Comparison of ENCODE assay signal across 23 cellular contexts in genomic region chr2:224883700-224884099, GRCh38.
DNase-seq lines count a peak whose midpoint lies in the region; ATAC-seq, FAIRE-seq and TF ChIP-seq lines count a peak whose summit lies in the region.
"Had no signal": no experiment of that assay in that cellular context is flagged by ENCODE, and none has a peak within 500 bp of the region (broad histone marks: within the 10 kb centered on the region; RNA-seq: fewer than 3 reads in every experiment).

No MANE protein-coding gene starts in this region.

- H3K9me3 ChIP-seq in Karpas-422 (ENCODE audit: low read length) (no peaks in the 10 kb centered on the region), endothelial cell of umbilical vein (replicated peaks; ENCODE audit: control insufficient read depth, insufficient read depth, low read length) (no peaks in the 10 kb centered on the region), OCI-LY7 (ENCODE audit: low read length) (no peaks in the 10 kb centered on the region)
- H3K9me3 ChIP-seq: colonic mucosa, ovary, right atrium auricular region, transverse colon had no signal

- POLR2A ChIA-PET in endothelial cell of umbilical vein (lab: Charles Lee), result no interaction called here
- POLR2A ChIA-PET in OCI-LY7 (lab: Charles Lee), result interaction anchor here (0.6 to 1.7 kb wide), 2 partner anchors 9 to 45 kb away, joined by 3 to 5 read pairs; no protein-coding TSS in a partner anchor

- H3K9ac ChIP-seq in Karpas-422 (ENCODE audit: low read length), result no peak overlapping the region
- H3K9ac ChIP-seq in endothelial cell of umbilical vein (replicated peaks; ENCODE audit: extremely low read depth, insufficient read depth, low read length), result peak overlapping the region; percentile 3

- intact Hi-C loops in endothelial cell of umbilical vein (cut with micrococcal nuclease) (loop anchor here (2.0 kb wide), 2 partner anchors 55 to 119 kb away; no protein-coding TSS in a partner anchor), OCI-LY7 (cut with micrococcal nuclease; ENCODE audit: unreplicated experiment) (no loop called here)

- H3K9me3 Mint-ChIP-seq in activated T-cell treated with anti-CD3 and anti-CD28 coated beads, Interleukin-2, amount 50 U/mL, for 72 hours, result no peaks in the 10 kb centered on the region
- H3K9me3 Mint-ChIP-seq in stimulated activated memory B cell treated with anti-CD40 and anti-IgM and Interleukin-4, amounts not matched to agents 10 μg/mL and 1 μg/mL and 100 μg/mL, for 72 hours, result no peaks in the 10 kb centered on the region

- H3K4me1 Mint-ChIP-seq in activated T-cell treated with anti-CD3 and anti-CD28 coated beads, Interleukin-2, amount 50 U/mL, for 72 hours (ENCODE audit: low read depth), result peaks cover 71% of the 10 kb centered on the region
- H3K4me1 Mint-ChIP-seq in stimulated activated memory B cell treated with anti-CD40 and anti-IgM and Interleukin-4, amounts not matched to agents 10 μg/mL and 1 μg/mL and 100 μg/mL, for 72 hours, result peaks cover 47% of the 10 kb centered on the region

- no peak for FAIRE-seq in endothelial cell of umbilical vein (lab: Jason Lieb, UNC)

- H3K4me1 ChIP-seq in Karpas-422 (ENCODE audit: low read length), result no peaks in the 10 kb centered on the region
- H3K4me1 ChIP-seq in endothelial cell of umbilical vein (ENCODE audit: control insufficient read depth, extremely low read depth, insufficient read depth, low read length), result peaks cover 28% of the 10 kb centered on the region
- H3K4me1 ChIP-seq in OCI-LY7 (ENCODE audit: insufficient read depth, low read length, poor library complexity, severe bottlenecking), result no peaks in the 10 kb centered on the region
- H3K4me1 ChIP-seq: colonic mucosa, right atrium auricular region had no signal

- no peaks in the 10 kb centered on the region for H3K27me3 Mint-ChIP-seq in activated T-cell treated with anti-CD3 and anti-CD28 coated beads, Interleukin-2, amount 50 U/mL, for 72 hours (ENCODE audit: low read depth)
- no peaks in the 10 kb centered on the region for H3K27me3 Mint-ChIP-seq in stimulated activated memory B cell treated with anti-CD40 and anti-IgM and Interleukin-4, amounts not matched to agents 10 μg/mL and 1 μg/mL and 100 μg/mL, for 72 hours

- peak overlapping the region; percentile 88 for H3K27ac Mint-ChIP-seq in activated T-cell treated with anti-CD3 and anti-CD28 coated beads, Interleukin-2, amount 50 U/mL, for 72 hours
- peak overlapping the region; percentile 60 for H3K27ac Mint-ChIP-seq in stimulated activated memory B cell treated with anti-CD40 and anti-IgM and Interleukin-4, amounts not matched to agents 10 μg/mL and 1 μg/mL and 100 μg/mL, for 72 hours

- no peaks in the 10 kb centered on the region for H3K9me1 ChIP-seq in endothelial cell of umbilical vein (replicated peaks; ENCODE audit: control insufficient read depth, extremely low read depth, insufficient read depth, low read length)

- no peaks in the 10 kb centered on the region for H3K36me3 ChIP-seq in Karpas-422 (ENCODE audit: insufficient read depth, low read length)
- H3K36me3 ChIP-seq in endothelial cell of umbilical vein (ENCODE audit: control insufficient read depth in 2 of 2, extremely low read depth in 1 of 2, insufficient read depth in 2 of 2, low read length in 2 of 2), result peaks cover 0 to 3% of the 10 kb centered on the region in 2 experiments
- H3K36me3 ChIP-seq in OCI-LY7 (ENCODE audit: insufficient read depth, low read length), result peaks cover 87% of the 10 kb centered on the region
- H3K36me3 ChIP-seq: colonic mucosa, ovary, right atrium auricular region, transverse colon had no signal

- H3K4me3 Mint-ChIP-seq in activated T-cell treated with anti-CD3 and anti-CD28 coated beads, Interleukin-2, amount 50 U/mL, for 72 hours, result peak overlapping the region in 1 of 2 donors; percentile 61
- no peak overlapping the region for H3K4me3 Mint-ChIP-seq in stimulated activated memory B cell treated with anti-CD40 and anti-IgM and Interleukin-4, amounts not matched to agents 10 μg/mL and 1 μg/mL and 100 μg/mL, for 72 hours

- H3K79me2 ChIP-seq in Karpas-422 (ENCODE audit: low read length) (no peaks in the 10 kb centered on the region), endothelial cell of umbilical vein (ENCODE audit: control insufficient read depth, insufficient read depth, low read length) (peaks cover 2% of the 10 kb centered on the region), OCI-LY7 (ENCODE audit: insufficient read depth, low read depth, low read length) (no peaks in the 10 kb centered on the region)

- no peak overlapping the region for H3K4me3 ChIP-seq in Karpas-422 (ENCODE audit: low read length)
- H3K4me3 ChIP-seq in endothelial cell of umbilical vein (replicated peaks in 1 of 3; ENCODE audit: insufficient read depth in 1 of 3, low read depth in 1 of 3, low read length in 3 of 3), result no peak overlapping the region
- no peak overlapping the region for H3K4me3 ChIP-seq in OCI-LY7 (ENCODE audit: low read depth, low read length, poor library complexity, severe bottlenecking)
- H3K4me3 ChIP-seq: colonic mucosa, ovary, right atrium auricular region, transverse colon had no signal

- DNase-seq in activated T-cell treated with anti-CD3 and anti-CD28 coated beads, Interleukin-2, amount 50 U/mL, for 72 hours, result no peak
- no peak for DNase-seq in activated T-cell treated with anti-CD3 and anti-CD28 coated beads, Interleukin-2, amount 50 U/mL, for 48 hours
- peak; percentile 16 for DNase-seq in Karpas-422
- no peak for DNase-seq in endothelial cell of umbilical vein (ENCODE audit: low read depth, low spot score)
- no peak for DNase-seq in AG20443 (ENCODE audit: low spot score)
- DNase-seq in OCI-LY7 (ENCODE audit: low spot score), result no peak
- DNase-seq: activated CD4-positive, CD25-positive, alpha-beta regulatory T cell; brain microvascular endothelial cell; colonic mucosa; KG1; NCI-H1694; NCI-H2171 treated with DMSO at 0.1 percent for 48 hours; NCI-H524 treated with DMSO at 0.1 percent for 48 hours; ovary; RPMI8226; stimulated activated CD4-positive, alpha-beta T cell treated with anti-CD3 and anti-CD28 coated beads, Interleukin-12 subunit alpha, Interleukin-12 subunit beta, amount 100 ng/mL, for 4 hours; stimulated activated CD4-positive, alpha-beta T cell treated with anti-CD3 and anti-CD28 coated beads, Interleukin-4, amount 100 ng/mL, for 4 hours; T1000; transverse colon had no signal

- H3K9me2 ChIP-seq in Karpas-422 (replicated peaks; ENCODE audit: insufficient read depth, low read length) (no peaks in the 10 kb centered on the region), OCI-LY7 (ENCODE audit: insufficient read depth, low read length) (no peaks in the 10 kb centered on the region)

- CTCF ChIA-PET in endothelial cell of umbilical vein (lab: Charles Lee) (interaction anchor here (1.0 to 2.8 kb wide), 6 partner anchors 20 to 776 kb away, joined by 3 to 11 read pairs (median 4); no protein-coding TSS in a partner anchor), OCI-LY7 (lab: Charles Lee; ENCODE audit: unreplicated experiment) (no interaction called here)

- H3K27ac ChIP-seq in Karpas-422 (ENCODE audit: low read length) (no peak overlapping the region), endothelial cell of umbilical vein (ENCODE audit: insufficient read depth, low read depth, low read length) (no peak overlapping the region), OCI-LY7 (ENCODE audit: low read depth, low read length, poor library complexity, severe bottlenecking) (no peak overlapping the region)
- H3K27ac ChIP-seq: C4-2B, colonic mucosa, ovary, right atrium auricular region, transverse colon had no signal

- no peak for ATAC-seq in activated T-cell treated with anti-CD3 and anti-CD28 coated beads, Interleukin-2, amount 50 U/mL, for 72 hours (replicated peaks in 1 of 2)
- no peak for ATAC-seq in stimulated activated memory B cell treated with anti-CD40 and anti-IgM and Interleukin-4, amounts not matched to agents 10 μg/mL and 1 μg/mL and 100 μg/mL, for 72 hours
- ATAC-seq in GM21576 (IDR thresholded peaks at IDR 0.05; ENCODE audit: unreplicated experiment), result no peak

- H3K27me3 ChIP-seq in Karpas-422 (ENCODE audit: low read length) (no peaks in the 10 kb centered on the region), endothelial cell of umbilical vein (ENCODE audit: control insufficient read depth in 2 of 2, insufficient read depth in 2 of 2, low read length in 2 of 2) (no peaks in the 10 kb centered on the region)
- H3K27me3 ChIP-seq: brain microvascular endothelial cell, colonic mucosa, ovary, right atrium auricular region, transverse colon had no signal

- H2AFZ ChIP-seq in Karpas-422 (ENCODE audit: low read length) (no peak overlapping the region), endothelial cell of umbilical vein (ENCODE audit: low read depth, low read length) (no peak overlapping the region), OCI-LY7 (ENCODE audit: low read length) (no peak overlapping the region)

- H4K20me1 ChIP-seq in Karpas-422 (ENCODE audit: insufficient read depth, low read depth, low read length) (no peaks in the 10 kb centered on the region), endothelial cell of umbilical vein (replicated peaks; ENCODE audit: control insufficient read depth, extremely low read depth, insufficient read depth, low read length) (no peaks in the 10 kb centered on the region), OCI-LY7 (ENCODE audit: insufficient read depth, low read length) (no peaks in the 10 kb centered on the region)

- dilution Hi-C loops in endothelial cell of umbilical vein (cut with MboI; ENCODE audit: extremely low pct_ligation_motif_present, low sequenced_read_pairs), result no loop called here

- peaks cover 20 to 55% of the 10 kb centered on the region in 2 donors for H3K36me3 Mint-ChIP-seq in activated T-cell treated with anti-CD3 and anti-CD28 coated beads, Interleukin-2, amount 50 U/mL, for 72 hours (ENCODE audit: insufficient read depth in 2 of 2)
- H3K36me3 Mint-ChIP-seq in stimulated activated memory B cell treated with anti-CD40 and anti-IgM and Interleukin-4, amounts not matched to agents 10 μg/mL and 1 μg/mL and 100 μg/mL, for 72 hours, result peaks cover 72% of the 10 kb centered on the region

- BruUV-seq in endothelial cell of umbilical vein (replicated peaks; lab: Mats Ljungman, UMichigan) (no TSS peak), OCI-LY7 (replicated peaks; lab: Mats Ljungman, UMichigan) (no TSS peak)

- no peak for TF ChIP-seq POLR2A in endothelial cell of umbilical vein (IDR thresholded peaks at IDR 0.05; ENCODE audit: low read depth, low read length)

- TF ChIP-seq CTCF in endothelial cell of umbilical vein (IDR thresholded peaks at IDR 0.05; ENCODE audit: extremely low read depth in 1 of 2, insufficient read depth in 1 of 2, low read depth in 1 of 2, low read length in 2 of 2) (no peak), OCI-LY7 (conservative IDR thresholded peaks at IDR 0.05; ENCODE audit: low read length) (no peak)

- H3K4me2 ChIP-seq in Karpas-422 (ENCODE audit: low read depth, low read length, poor library complexity, severe bottlenecking), result no peak overlapping the region
- no peak overlapping the region for H3K4me2 ChIP-seq in endothelial cell of umbilical vein (ENCODE audit: insufficient read depth, low read length)
- no peak overlapping the region for H3K4me2 ChIP-seq in OCI-LY7 (ENCODE audit: low read length)

TF ChIP-seq in endothelial cell of umbilical vein, 7 proteins besides CTCF, POLR2A, EP300 and RAD21 (continues in another document):
- TF ChIP-seq FOS (IDR thresholded peaks at IDR 0.05; ENCODE audit: borderline replicate concordance, insufficient read depth, low read length) (peak; percentile 21), EZH2 (IDR thresholded peaks at IDR 0.05; ENCODE audit: borderline replicate concordance, low read depth, low read length, severe bottlenecking) (no peak), POLR2AphosphoS5 (IDR thresholded peaks at IDR 0.05; ENCODE audit: insufficient read depth, low read depth, low read length) (no peak)
